ENCODE assay signal across 11 cellular contexts in the genomic region with DNA sequence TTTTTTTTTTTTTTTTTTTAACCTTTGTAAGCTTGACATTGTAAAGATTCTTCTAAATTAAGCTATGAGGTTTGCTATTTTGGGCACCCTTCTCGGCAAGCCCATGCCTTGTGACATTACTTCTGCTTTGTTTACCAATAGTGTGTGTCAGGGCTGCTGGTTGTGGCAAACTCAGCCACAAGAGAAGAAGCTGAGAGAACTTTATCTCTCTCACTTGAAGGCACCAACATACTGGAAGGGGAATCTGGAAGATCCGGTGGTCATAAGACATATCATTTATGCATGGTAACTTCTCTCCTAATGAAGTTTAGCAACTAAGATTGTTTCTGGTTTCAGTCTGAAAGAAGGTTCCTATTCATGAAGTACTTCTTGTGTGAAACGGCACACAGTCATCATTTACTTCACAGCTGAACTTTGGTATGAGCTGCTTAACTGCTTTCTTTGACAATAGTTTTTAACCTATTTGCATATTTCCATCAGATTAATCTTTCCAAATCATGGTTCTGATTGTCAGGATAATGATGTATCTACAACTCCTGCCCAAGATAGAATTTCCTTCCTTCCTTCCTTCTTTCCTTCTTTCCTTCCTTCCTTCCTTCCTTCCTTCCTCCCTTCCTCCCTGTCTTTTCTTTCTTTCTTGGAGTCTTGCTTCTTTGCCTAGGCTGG.
DNase-seq lines count a peak whose midpoint lies in the region; ATAC-seq, FAIRE-seq and TF ChIP-seq lines count a peak whose summit lies in the region.
"Had no signal": no experiment of that assay in that cellular context is flagged by ENCODE, and none has a peak within 500 bp of the region (broad histone marks: within the 10 kb centered on the region; RNA-seq: fewer than 3 reads in every experiment).

No MANE protein-coding gene starts in this region.

- ATAC-seq in GM18873 (IDR thresholded peaks at IDR 0.05; ENCODE audit: low FRiP score, unreplicated experiment) (peak; percentile 78), HG02610 (IDR thresholded peaks at IDR 0.05; ENCODE audit: unreplicated experiment) (peak; percentile 80), HG03571 (IDR thresholded peaks at IDR 0.05; ENCODE audit: unreplicated experiment) (peak; percentile 69), GM23338 (no peak)
- peak; percentile 83 for ATAC-seq in naive thymus-derived CD4-positive, alpha-beta T cell

- H3K4me2 ChIP-seq in GM23338, result no peak overlapping the region

- H3F3A ChIP-seq in GM23338 (replicated peaks; ENCODE audit: low read depth), result no peaks in the 10 kb centered on the region

- H3K36me3 Mint-ChIP-seq in naive thymus-derived CD4-positive, alpha-beta T cell, result peaks cover 3 to 23% (median 9%) of the 10 kb centered on the region in 5 donors
- H3K36me3 Mint-ChIP-seq in GM23338 (ENCODE audit: low read depth), result peaks cover 18% of the 10 kb centered on the region; the same call in 2 of the 3 replicates

- no peak overlapping the region for H3K27ac ChIP-seq in naive thymus-derived CD4-positive, alpha-beta T cell (ENCODE audit: low read depth, low read length)
- no peak overlapping the region for H3K27ac ChIP-seq in GM23338 (ENCODE audit: low read depth)

- no peak overlapping the region for H3K4me3 Mint-ChIP-seq in naive thymus-derived CD4-positive, alpha-beta T cell
- H3K4me3 Mint-ChIP-seq in GM23338, result no peak overlapping the region

- H3K27ac Mint-ChIP-seq in naive thymus-derived CD4-positive, alpha-beta T cell, result peak overlapping the region in 2 of 9 donors; percentile 21 to 48
- H3K27ac Mint-ChIP-seq in GM23338, result no peak overlapping the region

- no peaks in the 10 kb centered on the region for H3K9me3 ChIP-seq in naive thymus-derived CD4-positive, alpha-beta T cell (ENCODE audit: control insufficient read depth in 2 of 3, low read length in 3 of 3)

- H3K9me2 ChIP-seq in GM23338 (ENCODE audit: insufficient read depth), result peaks cover 6% of the 10 kb centered on the region; the same call in 1 of the 2 replicates

- H3K9me3 Mint-ChIP-seq in naive thymus-derived CD4-positive, alpha-beta T cell, result peaks cover 0 to 38% (median 16%) of the 10 kb centered on the region in 11 donors
- peaks cover 34% of the 10 kb centered on the region for H3K9me3 Mint-ChIP-seq in GM23338

- FAIRE-seq in H54 (lab: Jason Lieb, UNC), result no peak
- FAIRE-seq: G401.6 had no signal

- H3K4me3 ChIP-seq in naive thymus-derived CD4-positive, alpha-beta T cell (ENCODE audit: low read length), result no peak overlapping the region
- no peak overlapping the region for H3K4me3 ChIP-seq in GM23338

- intact Hi-C loops in naive thymus-derived CD4-positive, alpha-beta T cell (cut with micrococcal nuclease), result no loop called here

- no peaks in the 10 kb centered on the region for H3K27me3 ChIP-seq in naive thymus-derived CD4-positive, alpha-beta T cell (ENCODE audit: control insufficient read depth in 2 of 2, insufficient read depth in 2 of 2, low read length in 2 of 2)
- H3K27me3 ChIP-seq in GM23338 (ENCODE audit: insufficient read depth), result no peaks in the 10 kb centered on the region

- TF ChIP-seq CTCF in GM23338 (conservative IDR thresholded peaks at IDR 0.05; ENCODE audit: low read depth in 2 of 2), result no peak

- no peak for TF ChIP-seq POLR2A in H54 (IDR thresholded peaks at IDR 0.05; ENCODE audit: low read depth, low read length)

- H3K4me1 ChIP-seq in naive thymus-derived CD4-positive, alpha-beta T cell (ENCODE audit: control insufficient read depth in 2 of 2, insufficient read depth in 2 of 2, low read length in 2 of 2), result no peaks in the 10 kb centered on the region
- H3K4me1 ChIP-seq in GM23338 (ENCODE audit: insufficient read depth), result no peaks in the 10 kb centered on the region; the same call in 1 of the 2 replicates

- H3K4me1 Mint-ChIP-seq in naive thymus-derived CD4-positive, alpha-beta T cell, result peaks cover 0 to 12% (median 8%) of the 10 kb centered on the region in 7 donors
- H3K4me1 Mint-ChIP-seq in GM23338, result no peaks in the 10 kb centered on the region

- H3K36me3 ChIP-seq in naive thymus-derived CD4-positive, alpha-beta T cell (ENCODE audit: control insufficient read depth in 2 of 3, insufficient read depth in 3 of 3, low read length in 3 of 3), result no peaks in the 10 kb centered on the region
- H3K36me3 ChIP-seq in GM23338 (ENCODE audit: insufficient read depth), result no peaks in the 10 kb centered on the region

- no peaks in the 10 kb centered on the region for H3K79me2 ChIP-seq in GM23338 (replicated peaks; ENCODE audit: insufficient read depth)

- H2AFZ ChIP-seq in GM23338, result no peak overlapping the region

- peaks cover 0 to 9% (median 0%) of the 10 kb centered on the region in 5 donors for H3K27me3 Mint-ChIP-seq in naive thymus-derived CD4-positive, alpha-beta T cell
- H3K27me3 Mint-ChIP-seq in GM23338 (ENCODE audit: insufficient read depth, low read depth, poor library complexity), result no peaks in the 10 kb centered on the region

- POLR2A ChIA-PET in naive thymus-derived CD4-positive, alpha-beta T cell (lab: Charles Lee), result no interaction called here

- no peak for DNase-seq in naive thymus-derived CD4-positive, alpha-beta T cell
- no peak for DNase-seq in GM23338 (ENCODE audit: low spot score)
- no peak for DNase-seq in amniotic stem cell (lab: John Stamatoyannopoulos, UW)
- no peak for DNase-seq in H54 (ENCODE audit: insufficient read length, low spot score)
- DNase-seq in NCI-H446 (lab: John Stamatoyannopoulos, UW), result no peak
- DNase-seq: Karpas-422, mesendoderm had no signal

- CTCF ChIA-PET in naive thymus-derived CD4-positive, alpha-beta T cell (lab: Charles Lee), result no interaction called here

- no peaks in the 10 kb centered on the region for H4K20me1 ChIP-seq in GM23338 (replicated peaks; ENCODE audit: insufficient read depth)

TF ChIP-seq in GM23338, 12 proteins besides CTCF, POLR2A, EP300 and RAD21:
- no peak for TF ChIP-seq EZH2 (IDR thresholded peaks at IDR 0.05; ENCODE audit: low read depth, unreplicated experiment)
- TF ChIP-seq, protein P1, sequence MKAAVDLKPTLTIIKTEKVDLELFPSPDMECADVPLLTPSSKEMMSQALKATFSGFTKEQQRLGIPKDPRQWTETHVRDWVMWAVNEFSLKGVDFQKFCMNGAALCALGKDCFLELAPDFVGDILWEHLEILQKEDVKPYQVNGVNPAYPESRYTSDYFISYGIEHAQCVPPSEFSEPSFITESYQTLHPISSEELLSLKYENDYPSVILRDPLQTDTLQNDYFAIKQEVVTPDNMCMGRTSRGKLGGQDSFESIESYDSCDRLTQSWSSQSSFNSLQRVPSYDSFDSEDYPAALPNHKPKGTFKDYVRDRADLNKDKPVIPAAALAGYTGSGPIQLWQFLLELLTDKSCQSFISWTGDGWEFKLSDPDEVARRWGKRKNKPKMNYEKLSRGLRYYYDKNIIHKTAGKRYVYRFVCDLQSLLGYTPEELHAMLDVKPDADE (IDR thresholded peaks at IDR 0.05), result no peak
- TF ChIP-seq EZH2phosphoT487 (IDR thresholded peaks at IDR 0.05; ENCODE audit: unreplicated experiment), result no peak
- TF ChIP-seq POLR2AphosphoS5 (IDR thresholded peaks at IDR 0.05; ENCODE audit: low read depth), result no peak
- TF ChIP-seq, protein P2, sequence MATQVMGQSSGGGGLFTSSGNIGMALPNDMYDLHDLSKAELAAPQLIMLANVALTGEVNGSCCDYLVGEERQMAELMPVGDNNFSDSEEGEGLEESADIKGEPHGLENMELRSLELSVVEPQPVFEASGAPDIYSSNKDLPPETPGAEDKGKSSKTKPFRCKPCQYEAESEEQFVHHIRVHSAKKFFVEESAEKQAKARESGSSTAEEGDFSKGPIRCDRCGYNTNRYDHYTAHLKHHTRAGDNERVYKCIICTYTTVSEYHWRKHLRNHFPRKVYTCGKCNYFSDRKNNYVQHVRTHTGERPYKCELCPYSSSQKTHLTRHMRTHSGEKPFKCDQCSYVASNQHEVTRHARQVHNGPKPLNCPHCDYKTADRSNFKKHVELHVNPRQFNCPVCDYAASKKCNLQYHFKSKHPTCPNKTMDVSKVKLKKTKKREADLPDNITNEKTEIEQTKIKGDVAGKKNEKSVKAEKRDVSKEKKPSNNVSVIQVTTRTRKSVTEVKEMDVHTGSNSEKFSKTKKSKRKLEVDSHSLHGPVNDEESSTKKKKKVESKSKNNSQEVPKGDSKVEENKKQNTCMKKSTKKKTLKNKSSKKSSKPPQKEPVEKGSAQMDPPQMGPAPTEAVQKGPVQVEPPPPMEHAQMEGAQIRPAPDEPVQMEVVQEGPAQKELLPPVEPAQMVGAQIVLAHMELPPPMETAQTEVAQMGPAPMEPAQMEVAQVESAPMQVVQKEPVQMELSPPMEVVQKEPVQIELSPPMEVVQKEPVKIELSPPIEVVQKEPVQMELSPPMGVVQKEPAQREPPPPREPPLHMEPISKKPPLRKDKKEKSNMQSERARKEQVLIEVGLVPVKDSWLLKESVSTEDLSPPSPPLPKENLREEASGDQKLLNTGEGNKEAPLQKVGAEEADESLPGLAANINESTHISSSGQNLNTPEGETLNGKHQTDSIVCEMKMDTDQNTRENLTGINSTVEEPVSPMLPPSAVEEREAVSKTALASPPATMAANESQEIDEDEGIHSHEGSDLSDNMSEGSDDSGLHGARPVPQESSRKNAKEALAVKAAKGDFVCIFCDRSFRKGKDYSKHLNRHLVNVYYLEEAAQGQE (IDR thresholded peaks at IDR 0.05; ENCODE audit: unreplicated experiment), result no peak
- no peak for TF ChIP-seq ZNF331 (CRISPR knock-in tag; IDR thresholded peaks at IDR 0.05; ENCODE audit: low read depth)
TF ChIP-seq in GM23338: peak in this region for 0.
